19 cellular contexts compared by ENCODE assay signal in the genomic region with DNA sequence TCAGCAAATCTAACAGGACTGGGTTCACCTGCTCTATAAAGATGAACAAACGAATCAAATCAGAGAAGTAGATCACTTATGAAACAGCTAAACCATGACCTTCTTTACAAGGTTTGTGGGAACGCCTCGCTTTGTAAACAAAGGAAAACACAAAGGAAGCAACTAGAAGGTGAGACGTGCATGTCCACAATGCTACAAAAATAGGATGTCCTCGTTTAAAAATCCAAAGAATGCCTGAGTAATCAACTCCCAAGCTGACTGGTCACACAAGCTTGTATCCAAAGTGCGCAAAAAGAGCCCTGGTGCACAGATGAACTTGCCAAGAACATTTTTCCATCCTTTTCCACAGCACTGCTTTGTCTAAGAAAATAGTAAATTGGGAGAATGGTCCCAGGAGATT. TPM values are rescaled to one million over a fixed set of nuclear protein-coding genes. Genes with fewer than 3 reads are reported as not detected.
DNase-seq lines count a peak whose midpoint lies in the region; ATAC-seq and TF ChIP-seq lines count a peak whose summit lies in the region.
"Had no signal": no experiment of that assay in that cellular context is flagged by ENCODE, and none has a peak within 500 bp of the region (broad histone marks: within the 10 kb centered on the region; RNA-seq: fewer than 3 reads in every experiment).

No MANE protein-coding gene starts in this region.

- TF ChIP-seq CTCF in AG10803 (conservative IDR thresholded peaks at IDR 0.05; ENCODE audit: low read length) = no peak
- no peak for TF ChIP-seq CTCF in HFFc6 (IDR thresholded peaks at IDR 0.05)

- H3K9me3 Mint-ChIP-seq in HFFc6 = no peaks in the 10 kb centered on the region
- H3K9me3 Mint-ChIP-seq: activated naive CD4-positive, alpha-beta T cell treated with anti-CD3 and anti-CD28 coated beads, Interleukin-2, amount 10 ng/mL, durations not matched to agents 7 days and 5 days; CD4-positive, CD25-positive, alpha-beta regulatory T cell; naive B cell; WTC11 had no signal

- peaks cover 1% of the 10 kb centered on the region; the same call in 1 of the 2 replicates for H3K27me3 Mint-ChIP-seq in HFFc6 (ENCODE audit: insufficient read depth)
- H3K27me3 Mint-ChIP-seq: activated naive CD4-positive, alpha-beta T cell treated with anti-CD3 and anti-CD28 coated beads, Interleukin-2, amount 10 ng/mL, durations not matched to agents 7 days and 5 days; CD4-positive, CD25-positive, alpha-beta regulatory T cell; naive B cell had no signal

- no peak overlapping the region for H3K4me3 ChIP-seq in AG10803 (ENCODE audit: low read length)
- H3K4me3 ChIP-seq: left lung, thoracic aorta had no signal

- H3K4me1 Mint-ChIP-seq in HFFc6 (ENCODE audit: low read depth) = peaks cover 18% of the 10 kb centered on the region

- intact Hi-C loops in left colon (cut with DNase I, micrococcal nuclease) (loop anchor here in 1 of 2 donors (10.0 kb wide), 1 partner anchor 299 kb away; no protein-coding TSS in a partner anchor), posterior vena cava (cut with DNase I) (no loop called here)

- no peaks in the 10 kb centered on the region for H3K36me3 Mint-ChIP-seq in HFFc6 (ENCODE audit: low read depth)
- H3K36me3 Mint-ChIP-seq: activated naive CD4-positive, alpha-beta T cell treated with anti-CD3 and anti-CD28 coated beads, Interleukin-2, amount 10 ng/mL, durations not matched to agents 7 days and 5 days; CD4-positive, CD25-positive, alpha-beta regulatory T cell; naive B cell; WTC11 had no signal

- peak overlapping the region; percentile 73 for H3K27ac Mint-ChIP-seq in HFFc6
- H3K27ac Mint-ChIP-seq: activated naive CD4-positive, alpha-beta T cell treated with anti-CD3 and anti-CD28 coated beads, Interleukin-2, amount 10 ng/mL, durations not matched to agents 7 days and 5 days; naive B cell; WTC11 had no signal

- DNase-seq in AG10803 (ENCODE audit: low read depth) = peak; percentile 76
- DNase-seq in HFFc6 = peak; percentile 47
- DNase-seq in astrocyte of the hippocampus (ENCODE audit: low read depth, low spot score) = peak; percentile 68
- no peak for DNase-seq in left colon
- DNase-seq in cerebellum (ENCODE audit: low spot score) = no peak
- DNase-seq in posterior vena cava (ENCODE audit: low spot score) = no peak
- DNase-seq in globus pallidus (ENCODE audit: low spot score) = no peak
- DNase-seq: activated naive CD4-positive, alpha-beta T cell treated with anti-CD3 and anti-CD28 coated beads, Interleukin-2, amount 10 ng/mL, durations not matched to agents 7 days and 5 days; CD4-positive, CD25-positive, alpha-beta regulatory T cell; central memory CD4-positive, alpha-beta T cell; GOT3; left lung; naive B cell; NCI-H524; stimulated activated CD4-positive, alpha-beta T cell treated with anti-CD3 and anti-CD28 coated beads, Interleukin-1b, Interleukin-23, amount 100 ng/mL, for 48 hours had no signal

- ATAC-seq in left colon = peak; percentile 81
- no peak for ATAC-seq in GM18907 (IDR thresholded peaks at IDR 0.05; ENCODE audit: unreplicated experiment)
- ATAC-seq: left lung, Panc1, WTC11 had no signal

- no peak overlapping the region for H3K4me3 Mint-ChIP-seq in HFFc6
- H3K4me3 Mint-ChIP-seq: activated naive CD4-positive, alpha-beta T cell treated with anti-CD3 and anti-CD28 coated beads, Interleukin-2, amount 10 ng/mL, durations not matched to agents 7 days and 5 days; naive B cell; WTC11 had no signal

RNA-seq across cellular contexts. Expression of a gene that starts 6.3 kb away (rescaled TPM):
- total RNA-seq in HFFc6 (2021; fragmentation: NEBNext Ultra II Directional; extraction: Animal tissue kit (Norgen Biotek cat#: 25700)) = 10 to 100 TPM; 46.5 to 64.9 (median 61.0) TPM
- total RNA-seq in left colon (10 to 100 TPM; 54.6 to 95.7 TPM), cerebellum (7.9 TPM), posterior vena cava (10 to 100 TPM; 18.0 to 21.2 TPM)

Comparison
In these comparisons a context has a peak if more than half of its experiments do, and no peak if none do; other contexts are left out.
1. DNase-seq: peak in AG10803 (single experiment), HFFc6 (single experiment) and astrocyte of the hippocampus (single experiment); none in left colon (0 of 2), cerebellum (single experiment), posterior vena cava (single experiment) and globus pallidus (single experiment).